9 cellular contexts compared by ENCODE assay signal in genomic region chr5:147391781-147392180, GRCh38.
A peak's percentile ranks its signal among the peaks of the same experiment; 100 is the strongest.
DNase-seq lines count a peak whose midpoint lies in the region; ATAC-seq, FAIRE-seq and TF ChIP-seq lines count a peak whose summit lies in the region.
"Had no signal": no experiment of that assay in that cellular context is flagged by ENCODE, and none has a peak within 500 bp of the region (broad histone marks: within the 10 kb centered on the region; RNA-seq: fewer than 3 reads in every experiment).

No MANE protein-coding gene starts in this region.

- peak; percentile 66 for TF ChIP-seq RAD21 in IMR-90 (IDR thresholded peaks at IDR 0.05; ENCODE audit: low read length)

- no TSS peak for BruUV-seq in IMR-90 (replicated peaks; lab: Mats Ljungman, UMichigan)

- H2BK15ac ChIP-seq in IMR-90 (ENCODE audit: low read depth, low read length): no peak overlapping the region

- no peak overlapping the region for H4K8ac ChIP-seq in IMR-90 (ENCODE audit: low read depth in 2 of 2, low read length in 2 of 2)

- no peak for TF ChIP-seq POLR2A in H54 (IDR thresholded peaks at IDR 0.05; ENCODE audit: low read depth, low read length)
- no peak for TF ChIP-seq POLR2A in IMR-90 (IDR thresholded peaks at IDR 0.05; ENCODE audit: low read depth, low read length)
- no peak for TF ChIP-seq POLR2A in upper lobe of left lung (IDR thresholded peaks at IDR 0.05)

- no peak overlapping the region for H2BK5ac ChIP-seq in IMR-90 (ENCODE audit: low read depth, low read length, poor library complexity, severe bottlenecking)

- H3K4me3 ChIP-seq in IMR-90 (ENCODE audit: insufficient read depth, low read depth, low read length) (no peak overlapping the region), upper lobe of left lung (no peak overlapping the region)
- H3K4me3 ChIP-seq: BLaER1 had no signal

- no peak overlapping the region for H2BK120ac ChIP-seq in IMR-90 (ENCODE audit: low read depth, low read length)

- H3K23ac ChIP-seq in IMR-90 (ENCODE audit: low read depth, low read length): no peak overlapping the region

- no peak for TF ChIP-seq EP300 in upper lobe of left lung (IDR thresholded peaks at IDR 0.05)

- H3K27me3 ChIP-seq in IMR-90 (ENCODE audit: control insufficient read depth, insufficient read depth, low read length): no peaks in the 10 kb centered on the region
- no peaks in the 10 kb centered on the region for H3K27me3 ChIP-seq in upper lobe of left lung
- H3K27me3 ChIP-seq: BLaER1 had no signal

- H3K79me1 ChIP-seq in IMR-90 (ENCODE audit: low read depth in 1 of 2, low read length in 2 of 2): no peaks in the 10 kb centered on the region

- H3K4me1 Mint-ChIP-seq in activated CD4-positive, alpha-beta T cell treated with anti-CD3 and anti-CD28 coated beads, Interleukin-2, amount 10 ng/mL, durations not matched to agents 24 days and 14 days: no peaks in the 10 kb centered on the region

- no peak overlapping the region for H3K27ac ChIP-seq in IMR-90 (ENCODE audit: insufficient read depth, low read length)
- H3K27ac ChIP-seq in upper lobe of left lung: no peak overlapping the region
- H3K27ac ChIP-seq: BLaER1 had no signal

- H3K56ac ChIP-seq in IMR-90 (ENCODE audit: extremely low read depth, insufficient read depth, low read length): no peak overlapping the region

- H3K4me2 ChIP-seq in IMR-90 (ENCODE audit: low read depth, low read length): no peak overlapping the region
- H3K4me2 ChIP-seq: BLaER1 had no signal

- no peaks in the 10 kb centered on the region for H4K20me1 ChIP-seq in IMR-90 (ENCODE audit: insufficient read depth, low read length)
- H4K20me1 ChIP-seq: BLaER1 had no signal

- H4K5ac ChIP-seq in IMR-90 (ENCODE audit: low read depth, low read length): no peak overlapping the region

- intact Hi-C loops in IMR-90 (cut with micrococcal nuclease): loop anchor here (2.0 kb wide), 1 partner anchor 167 kb away; no protein-coding TSS in a partner anchor
- intact Hi-C loops in activated CD4-positive, alpha-beta T cell treated with anti-CD3 and anti-CD28 coated beads, Interleukin-2, amount 10 ng/mL, durations not matched to agents 24 days and 14 days (cut with micrococcal nuclease): no loop called here

- no peaks in the 10 kb centered on the region for H3K27me3 Mint-ChIP-seq in activated CD4-positive, alpha-beta T cell treated with anti-CD3 and anti-CD28 coated beads, Interleukin-2, amount 10 ng/mL, durations not matched to agents 24 days and 14 days

- CTCF ChIA-PET in IMR-90 (lab: Yijun Ruan, JAX): interaction anchor here (0.6 to 1.5 kb wide), 4 partner anchors 11 to 167 kb away, joined by 3 to 4 read pairs (median 4); no protein-coding TSS in a partner anchor

- peak; percentile 65 for TF ChIP-seq CTCF in IMR-90 (conservative IDR thresholded peaks at IDR 0.05; ENCODE audit: low read depth, low read length)
- TF ChIP-seq CTCF in upper lobe of left lung (IDR thresholded peaks at IDR 0.05): peak; percentile 25 to 56 (median 52)

- peak; percentile 38 for FAIRE-seq in H54 (lab: Jason Lieb, UNC)

- dilution Hi-C loops in IMR-90 (cut with HindIII; ENCODE audit: low sequenced_read_pairs, unreplicated experiment): no loop called here

- no peak overlapping the region for H3K27ac Mint-ChIP-seq in activated CD4-positive, alpha-beta T cell treated with anti-CD3 and anti-CD28 coated beads, Interleukin-2, amount 10 ng/mL, durations not matched to agents 24 days and 14 days

- H3K9me1 ChIP-seq in IMR-90 (ENCODE audit: insufficient read depth, low read length): peaks cover 6% of the 10 kb centered on the region; the same call in 1 of the 2 replicates

- H3K4me3 Mint-ChIP-seq in activated CD4-positive, alpha-beta T cell treated with anti-CD3 and anti-CD28 coated beads, Interleukin-2, amount 10 ng/mL, durations not matched to agents 24 days and 14 days: no peak overlapping the region

- H3K4ac ChIP-seq in IMR-90 (ENCODE audit: low read depth, low read length): no peak overlapping the region

- H2AFZ ChIP-seq in IMR-90 (replicated peaks; ENCODE audit: low read length, poor library complexity): no peak overlapping the region

- DNase-seq in NCI-H2029 treated with DMSO at 0.1 percent for 48 hours (lab: John Stamatoyannopoulos, UW) (peak; percentile 14), NCI-H2029 (lab: John Stamatoyannopoulos, UW) (no peak), H54 (ENCODE audit: insufficient read length, low spot score) (peak; percentile 54), IMR-90 (peak; percentile 84), amniotic epithelial cell (ENCODE audit: low read depth) (peak; percentile 92), iPS-NIHi7 (ENCODE audit: extremely low spot score) (peak; percentile 55), upper lobe of left lung (no peak)
- no peak for DNase-seq in activated CD4-positive, alpha-beta T cell treated with anti-CD3 and anti-CD28 coated beads, Interleukin-2, amount 10 ng/mL, durations not matched to agents 24 days and 14 days

- H3K4me1 ChIP-seq in IMR-90 (ENCODE audit: control insufficient read depth, insufficient read depth, low read length) (peaks cover 3% of the 10 kb centered on the region; the same call in 1 of the 2 replicates), upper lobe of left lung (no peaks in the 10 kb centered on the region)

- no peak overlapping the region for H2BK20ac ChIP-seq in IMR-90 (ENCODE audit: low read depth, low read length)

- no peak overlapping the region for H3K18ac ChIP-seq in IMR-90 (ENCODE audit: low read depth, low read length)

- H3K9me3 ChIP-seq in IMR-90 (ENCODE audit: control insufficient read depth, insufficient read depth, low read length) (no peaks in the 10 kb centered on the region), upper lobe of left lung (no peaks in the 10 kb centered on the region)
- H3K9me3 ChIP-seq: BLaER1 had no signal

- H3K36me3 Mint-ChIP-seq in activated CD4-positive, alpha-beta T cell treated with anti-CD3 and anti-CD28 coated beads, Interleukin-2, amount 10 ng/mL, durations not matched to agents 24 days and 14 days (ENCODE audit: low read depth): no peaks in the 10 kb centered on the region

- ATAC-seq in IMR-90 (ENCODE audit: low read depth) (peak; percentile 97), upper lobe of left lung (ENCODE audit: low FRiP score in 2 of 2) (peak in 1 of 2 donors; percentile 81)

- no peaks in the 10 kb centered on the region for H3K9me3 Mint-ChIP-seq in activated CD4-positive, alpha-beta T cell treated with anti-CD3 and anti-CD28 coated beads, Interleukin-2, amount 10 ng/mL, durations not matched to agents 24 days and 14 days

- H3K14ac ChIP-seq in IMR-90 (replicated peaks; ENCODE audit: low read depth, low read length): no peak overlapping the region

- 100% methylated on average over 3 of the region's 5 CpGs; no CpG with 5 or more reads in 1 of the 2 experiments for WGBS in IMR-90 (ENCODE audit: extremely low coverage in 2 of 2, insufficient read length in 1 of 2), 2 experiments
- 69 to 70% methylated on average over 5 of the region's 5 CpGs for WGBS in upper lobe of left lung, 2 donors

- no peak overlapping the region for H3K9ac ChIP-seq in IMR-90 (ENCODE audit: low read depth, low read length)
- H3K9ac ChIP-seq: BLaER1 had no signal

- peaks cover 11% of the 10 kb centered on the region for H3K36me3 ChIP-seq in IMR-90 (ENCODE audit: control insufficient read depth, insufficient read depth, low read length)
- H3K36me3 ChIP-seq in upper lobe of left lung: peaks cover 0 to 21% (median 5%) of the 10 kb centered on the region in 4 donors
- H3K36me3 ChIP-seq: BLaER1 had no signal

- in situ Hi-C loops in IMR-90 (cut with MboI; ENCODE audit: low sequenced_read_pairs): loop anchor here (5.0 kb wide), 1 partner anchor 171 kb away; no protein-coding TSS in a partner anchor

- H4K91ac ChIP-seq in IMR-90 (ENCODE audit: insufficient read depth, low read depth, low read length): no peak overlapping the region

- POLR2A ChIA-PET in IMR-90 (lab: Charles Lee; ENCODE audit: unreplicated experiment): no interaction called here

- H2AK9ac ChIP-seq in IMR-90 (replicated peaks; ENCODE audit: low read depth, low read length, poor library complexity): peak overlapping the region; percentile 15

- no peak overlapping the region for H2AK5ac ChIP-seq in IMR-90 (ENCODE audit: low read depth, low read length)

TF ChIP-seq in IMR-90, 13 proteins besides CTCF, POLR2A, EP300 and RAD21:
- TF ChIP-seq SMC3 (IDR thresholded peaks at IDR 0.05; ENCODE audit: low read depth, low read length) (peak; percentile 61), MAZ (IDR thresholded peaks at IDR 0.05; ENCODE audit: borderline replicate concordance, low read depth, low read length) (0 out of 2 replicates have a peak, but pooled peaks have one; percentile 13), BHLHE40 (IDR thresholded peaks at IDR 0.05; ENCODE audit: low read depth, low read length) (no peak)
TF ChIP-seq in IMR-90: peak in this region for 2.

Comparison
In these comparisons a context has a peak if more than half of its experiments do, and no peak if none do; other contexts are left out.
1. DNase-seq: peak in NCI-H2029 treated with DMSO at 0.1 percent for 48 hours (single experiment), H54 (single experiment), IMR-90 (single experiment), amniotic epithelial cell (single experiment) and iPS-NIHi7 (single experiment); none in NCI-H2029 (single experiment), upper lobe of left lung (0 of 2) and activated CD4-positive, alpha-beta T cell treated with anti-CD3 and anti-CD28 coated beads, Interleukin-2, amount 10 ng/mL, durations not matched to agents 24 days and 14 days (single experiment).